In the genomic region with DNA sequence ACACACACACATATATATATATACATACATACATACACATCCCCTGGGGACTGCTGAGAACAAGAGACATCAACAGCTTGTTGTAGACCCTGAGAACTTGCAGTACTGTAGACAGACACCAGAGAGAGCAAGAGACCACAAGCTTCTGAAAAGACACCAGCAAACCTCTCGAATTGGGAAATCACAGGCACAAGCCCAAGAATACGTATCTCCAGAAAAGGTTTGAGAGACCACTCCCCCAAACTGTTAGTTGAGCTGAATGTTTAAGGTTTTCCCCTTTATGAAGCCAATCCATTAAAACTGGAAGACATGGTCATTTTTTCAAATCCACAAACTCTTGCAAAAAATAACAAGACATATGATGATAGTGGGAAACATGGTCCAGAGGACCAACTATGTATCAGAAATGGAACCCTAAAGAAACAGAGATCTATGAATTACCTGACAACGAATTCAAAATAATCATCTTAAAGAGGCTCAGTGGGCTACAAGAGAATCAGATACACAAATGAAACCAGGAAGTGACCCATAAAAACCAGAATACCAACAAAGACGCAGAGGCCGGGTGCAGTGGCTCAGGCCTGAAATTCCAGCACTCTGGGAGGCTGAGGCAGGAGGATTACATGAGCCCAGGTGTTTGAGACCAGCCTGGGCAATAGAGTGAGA, we compare ENCODE assay signal across 8 cellular contexts. TPM values are rescaled to one million over a fixed set of nuclear protein-coding genes. Genes with fewer than 3 reads are reported as not detected.
A peak's percentile ranks its signal among the peaks of the same experiment; 100 is the strongest.
DNase-seq lines count a peak whose midpoint lies in the region; ATAC-seq and TF ChIP-seq lines count a peak whose summit lies in the region.

No MANE protein-coding gene starts in this region.

- peaks cover 3% of the 10 kb centered on the region for H3K4me1 Mint-ChIP-seq in T-helper 17 cell

- no peak overlapping the region for H3K4me3 ChIP-seq in A673 (ENCODE audit: low read depth, low read length, poor library complexity, severe bottlenecking)
- H3K4me3 ChIP-seq in GM06990 (replicated peaks; ENCODE audit: low read depth, low read length) = no peak overlapping the region
- H3K4me3 ChIP-seq in right lobe of liver = no peak overlapping the region
- H3K4me3 ChIP-seq in suprapubic skin = no peak overlapping the region

- peak; percentile 91 for ATAC-seq in T-helper 17 cell
- ATAC-seq in right lobe of liver = peak; percentile 93 to 98 (median 95)
- no peak for ATAC-seq in HG02884 (IDR thresholded peaks at IDR 0.05; ENCODE audit: unreplicated experiment)

- H3K27ac ChIP-seq in A673 (ENCODE audit: low read depth, low read length, poor library complexity, severe bottlenecking) (no peak overlapping the region), right lobe of liver (no peak overlapping the region), suprapubic skin (no peak overlapping the region)

- TF ChIP-seq EP300 in suprapubic skin (IDR thresholded peaks at IDR 0.05) = no peak

- POLR2A ChIA-PET in A673 (lab: Charles Lee; ENCODE audit: low non-redundant PET) = interaction anchor here (0.6 kb wide), 1 partner anchor 17 kb away, joined by 3 read pairs; no protein-coding TSS in a partner anchor

- peaks cover 11% of the 10 kb centered on the region for H3K27me3 Mint-ChIP-seq in T-helper 17 cell

- no peaks in the 10 kb centered on the region for H3K36me3 Mint-ChIP-seq in T-helper 17 cell (ENCODE audit: low read depth)

- H3K27ac Mint-ChIP-seq in T-helper 17 cell = no peak overlapping the region

- H3K27me3 ChIP-seq in A673 (replicated peaks; ENCODE audit: insufficient read depth, low read depth, low read length, poor library complexity) (no peaks in the 10 kb centered on the region), GM06990 (replicated peaks; ENCODE audit: control insufficient read depth, insufficient read depth, low read length) (no peaks in the 10 kb centered on the region), right lobe of liver (no peaks in the 10 kb centered on the region), suprapubic skin (no peaks in the 10 kb centered on the region)

- no TSS peak for BruUV-seq in A673 (replicated peaks; lab: Mats Ljungman, UMichigan)

- H3K4me3 Mint-ChIP-seq in T-helper 17 cell = no peak overlapping the region

- TF ChIP-seq CTCF in A673 (conservative IDR thresholded peaks at IDR 0.05; ENCODE audit: low read depth, low read length) = peak; percentile 67
- TF ChIP-seq CTCF in GM06990 (IDR thresholded peaks at IDR 0.05; ENCODE audit: insufficient read depth, low read length, poor library complexity, severe bottlenecking) = peak; percentile 78
- TF ChIP-seq CTCF in right lobe of liver (IDR thresholded peaks at IDR 0.05) = peak; percentile 66 to 98 (median 80)
- peak; percentile 81 to 83 for TF ChIP-seq CTCF in suprapubic skin (IDR thresholded peaks at IDR 0.05)

- H3K9me3 ChIP-seq in A673 (ENCODE audit: low read depth, low read length, poor library complexity, severe bottlenecking) = peaks cover 5% of the 10 kb centered on the region
- H3K9me3 ChIP-seq in T-helper 17 cell (ENCODE audit: control insufficient read depth, low read length, poor library complexity, severe bottlenecking) = no peaks in the 10 kb centered on the region
- H3K9me3 ChIP-seq in right lobe of liver = no peaks in the 10 kb centered on the region
- no peaks in the 10 kb centered on the region for H3K9me3 ChIP-seq in suprapubic skin

- H3K4me1 ChIP-seq in A673 (ENCODE audit: insufficient read depth, low read length, poor library complexity, severe bottlenecking) = no peaks in the 10 kb centered on the region
- H3K4me1 ChIP-seq in right lobe of liver = no peaks in the 10 kb centered on the region
- no peaks in the 10 kb centered on the region for H3K4me1 ChIP-seq in suprapubic skin

- H3K36me3 ChIP-seq in A673 (ENCODE audit: insufficient read depth, low read length, poor library complexity, severe bottlenecking) (no peaks in the 10 kb centered on the region), GM06990 (ENCODE audit: control insufficient read depth, insufficient read depth, low read length) (no peaks in the 10 kb centered on the region), right lobe of liver (no peaks in the 10 kb centered on the region), suprapubic skin (no peaks in the 10 kb centered on the region)

- TF ChIP-seq POLR2A in right lobe of liver (IDR thresholded peaks at IDR 0.05) (no peak), suprapubic skin (IDR thresholded peaks at IDR 0.05) (no peak)

- WGBS in right lobe of liver (ENCODE audit: insufficient coverage, low coverage, low lambda C conversion rate, missing lambda C conversion rate) = 35% methylated on average over 5 of the region's 5 CpGs
- 46% methylated on average over 5 of the region's 5 CpGs for WGBS in suprapubic skin

- DNase-seq in A673 (ENCODE audit: low spot score) (peak; percentile 90), GM06990 (ENCODE audit: extremely low read depth, insufficient read length) (peak; percentile 61), NCI-H1930 (lab: John Stamatoyannopoulos, UW) (peak; percentile 4 to 13), T-helper 17 cell (peak in 1 of 3 donors; percentile 54), dermis blood vessel endothelial cell (peak; percentile 89), right lobe of liver (peak in 1 of 3 donors; percentile 64), suprapubic skin (ENCODE audit: low spot score in 2 of 2) (no peak)

- CTCF ChIA-PET in A673 (lab: Charles Lee) = interaction anchor here (0.6 to 4.0 kb wide), 9 partner anchors 9 to 501 kb away, joined by 3 to 135 read pairs (median 5); no protein-coding TSS in a partner anchor

- intact Hi-C loops in A673 (cut with micrococcal nuclease; ENCODE audit: unreplicated experiment) = loop anchor here (1.0 to 10.0 kb wide), 3 partner anchors 160 to 339 kb away; no protein-coding TSS in a partner anchor
- intact Hi-C loops in right lobe of liver (cut with DNase I) = loop anchor here in 1 of 2 donors (5.0 kb wide), 2 partner anchors 136 to 159 kb away; no protein-coding TSS in a partner anchor

RNA-seq across cellular contexts. Expression of a gene that starts 45.1 kb away (rescaled TPM):
- total RNA-seq in A673 (2021) (36.7 and 43.2 TPM in 2 replicates), T-helper 17 cell (10 to 100 TPM; 63.7 to 79.0 TPM), dermis blood vessel endothelial cell (28.6 and 38.3 TPM in 2 replicates), right lobe of liver (10 to 100 TPM in 1 of 6 experiments, 1 to 10 TPM in 4, under 1 TPM in 1; 0.74 to 34.3 (median 5.8) TPM), suprapubic skin (1,000 to 10,000 TPM in 1 of 4 donors, 100 to 1,000 TPM in 3; 466 to 1,239 (median 686) TPM)

Comparison
In these comparisons a context has a peak if more than half of its experiments do, and no peak if none do; other contexts are left out.
1. DNase-seq: peak in A673 (single experiment), GM06990 (single experiment), NCI-H1930 (2 of 2) and dermis blood vessel endothelial cell (single experiment); none in suprapubic skin (0 of 2).
2. RNA of a gene that starts 45.1 kb away (total RNA-seq): 466 to 1,239 TPM in suprapubic skin; 63.7 to 79.0 TPM in T-helper 17 cell, 36.7 to 43.2 TPM in A673, 28.6 to 38.3 TPM in dermis blood vessel endothelial cell and 0.74 to 34.3 TPM in right lobe of liver; every median in the first group is over 4 times any median in the second.
3. Peak in every context shown above with its lines, with median percentiles within 50 percentile points of each other: CTCF ChIP-seq.